Comparison of ENCODE assay signal across 9 cellular contexts in genomic region chrX:64976673-64977040, GRCh38. TPM values are rescaled to one million over a fixed set of nuclear protein-coding genes. Genes with fewer than 3 reads are reported as not detected.
DNase-seq lines count a peak whose midpoint lies in the region; ATAC-seq and TF ChIP-seq lines count a peak whose summit lies in the region.
"Had no signal": no experiment of that assay in that cellular context is flagged by ENCODE, and none has a peak within 500 bp of the region (broad histone marks: within the 10 kb centered on the region; RNA-seq: fewer than 3 reads in every experiment).

No MANE protein-coding gene starts in this region.

- peak overlapping the region; percentile 78 for H3K27ac Mint-ChIP-seq in activated T-cell treated with anti-CD3 and anti-CD28 coated beads, Interleukin-2, amount 50 U/mL, for 24 hours
- H3K27ac Mint-ChIP-seq in activated naive CD8-positive, alpha-beta T cell treated with anti-CD3 and anti-CD28 coated beads for 36 hours = peak overlapping the region; percentile 86

- peaks cover 6% of the 10 kb centered on the region for H3K4me1 ChIP-seq in lower lobe of right lung

- H3K4me3 Mint-ChIP-seq in activated T-cell treated with anti-CD3 and anti-CD28 coated beads, Interleukin-2, amount 50 U/mL, for 24 hours = peak overlapping the region; percentile 85
- peak overlapping the region; percentile 91 for H3K4me3 Mint-ChIP-seq in activated naive CD8-positive, alpha-beta T cell treated with anti-CD3 and anti-CD28 coated beads for 36 hours

- H3K27me3 ChIP-seq in lower lobe of right lung (ENCODE audit: low read depth) = no peaks in the 10 kb centered on the region

- intact Hi-C loops in lower lobe of right lung (cut with DNase I) = no loop called here

- H3K36me3 ChIP-seq in lower lobe of right lung = no peaks in the 10 kb centered on the region

- peak; percentile 21 for ATAC-seq in HG03045 (IDR thresholded peaks at IDR 0.05; ENCODE audit: unreplicated experiment)
- no peak for ATAC-seq in lower lobe of right lung

- no peak overlapping the region for H3K27ac ChIP-seq in lower lobe of right lung

- peaks cover 29% of the 10 kb centered on the region for H3K4me1 Mint-ChIP-seq in activated T-cell treated with anti-CD3 and anti-CD28 coated beads, Interleukin-2, amount 50 U/mL, for 24 hours (ENCODE audit: low read depth)
- peaks cover 12% of the 10 kb centered on the region for H3K4me1 Mint-ChIP-seq in activated naive CD8-positive, alpha-beta T cell treated with anti-CD3 and anti-CD28 coated beads for 36 hours

- H3K9me3 ChIP-seq in lower lobe of right lung = no peaks in the 10 kb centered on the region

- peaks cover 24% of the 10 kb centered on the region for H3K27me3 Mint-ChIP-seq in activated T-cell treated with anti-CD3 and anti-CD28 coated beads, Interleukin-2, amount 50 U/mL, for 24 hours
- H3K27me3 Mint-ChIP-seq in activated naive CD8-positive, alpha-beta T cell treated with anti-CD3 and anti-CD28 coated beads for 36 hours = no peaks in the 10 kb centered on the region

- no peak for DNase-seq in activated T-cell treated with anti-CD3 and anti-CD28 coated beads, Interleukin-2, amount 50 U/mL, for 24 hours
- DNase-seq in activated T-cell treated with anti-CD3 and anti-CD28 coated beads, Interleukin-2, amount 50 U/mL, for 48 hours = no peak
- no peak for DNase-seq in activated naive CD8-positive, alpha-beta T cell treated with anti-CD3 and anti-CD28 coated beads for 36 hours
- no peak for DNase-seq in lower lobe of right lung
- no peak for DNase-seq in mucosa of gallbladder (ENCODE audit: low spot score)
- DNase-seq in HuH-7.5 (ENCODE audit: low spot score) = no peak
- no peak for DNase-seq in DMS79 (lab: John Stamatoyannopoulos, UW)

- no peak for TF ChIP-seq CTCF in lower lobe of right lung (IDR thresholded peaks at IDR 0.05)

- peak overlapping the region; percentile 64 for H3K4me3 ChIP-seq in lower lobe of right lung

- H3K36me3 Mint-ChIP-seq in activated T-cell treated with anti-CD3 and anti-CD28 coated beads, Interleukin-2, amount 50 U/mL, for 24 hours (ENCODE audit: low read depth) = peaks cover 14% of the 10 kb centered on the region
- H3K36me3 Mint-ChIP-seq in activated naive CD8-positive, alpha-beta T cell treated with anti-CD3 and anti-CD28 coated beads for 36 hours = peaks cover 10% of the 10 kb centered on the region

- peaks cover 7% of the 10 kb centered on the region for H3K9me3 Mint-ChIP-seq in activated T-cell treated with anti-CD3 and anti-CD28 coated beads, Interleukin-2, amount 50 U/mL, for 24 hours
- no peaks in the 10 kb centered on the region for H3K9me3 Mint-ChIP-seq in activated naive CD8-positive, alpha-beta T cell treated with anti-CD3 and anti-CD28 coated beads for 36 hours

RNA-seq across cellular contexts. Expression of gene ZC4H2, which starts 0.4 kb away (rescaled TPM):
- total RNA-seq in activated naive CD8-positive, alpha-beta T cell treated with anti-CD3 and anti-CD28 coated beads for 36 hours = 10 to 100 TPM; 12.6 to 14.4 TPM
- total RNA-seq in lower lobe of right lung = 7.1 TPM
- total RNA-seq in mucosa of gallbladder = 14.7 TPM

RNA-seq across cellular contexts. Expression of gene ZC3H12B, which starts 58.0 kb away (rescaled TPM):
- under 1 TPM; 0.72 to 0.88 TPM for total RNA-seq in activated naive CD8-positive, alpha-beta T cell treated with anti-CD3 and anti-CD28 coated beads for 36 hours
- 1.6 TPM for total RNA-seq in lower lobe of right lung
- 3.2 TPM for total RNA-seq in mucosa of gallbladder
- total RNA-seq: Daoy had no signal
